Comparison of ENCODE assay signal across 8 cellular contexts in the genomic region with DNA sequence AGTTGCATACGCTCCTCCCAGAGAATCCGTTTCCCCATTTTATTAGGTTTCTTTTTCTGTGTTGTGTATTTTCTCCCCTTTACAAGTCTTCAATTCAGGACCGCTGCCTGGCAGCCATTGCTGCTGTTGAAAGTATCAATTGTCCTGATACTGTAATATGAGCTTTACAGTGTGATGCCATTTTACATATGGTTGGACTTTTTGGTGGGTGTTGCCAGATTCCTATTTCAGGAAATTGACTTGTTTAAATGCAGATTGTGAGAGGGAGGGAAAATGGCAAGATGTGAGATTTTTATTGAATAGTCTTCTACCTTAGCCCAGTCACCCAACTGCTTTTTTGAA. TPM values are rescaled to one million over a fixed set of nuclear protein-coding genes. Genes with fewer than 3 reads are reported as not detected.
DNase-seq lines count a peak whose midpoint lies in the region; ATAC-seq, FAIRE-seq and TF ChIP-seq lines count a peak whose summit lies in the region.

No MANE protein-coding gene starts in this region.

- H3K4me2 ChIP-seq in A549 (peak overlapping the region; percentile 91), GM23338 (peak overlapping the region; percentile 88), fibroblast of lung (ENCODE audit: extremely low read depth, insufficient read depth, low read length) (peak overlapping the region; percentile 96)

- peaks cover 19% of the 10 kb centered on the region for H3K27me3 Mint-ChIP-seq in GM23338 (ENCODE audit: insufficient read depth, low read depth, poor library complexity)

- H3K4me1 ChIP-seq in A549 (peaks cover 51% of the 10 kb centered on the region), GM23338 (ENCODE audit: insufficient read depth) (peaks cover 41% of the 10 kb centered on the region), fibroblast of lung (ENCODE audit: control insufficient read depth, extremely low read depth, insufficient read depth, low read length) (peaks cover 10% of the 10 kb centered on the region), psoas muscle (peaks cover 41% of the 10 kb centered on the region)

- H3K36me3 ChIP-seq in GM23338 (ENCODE audit: insufficient read depth), result no peaks in the 10 kb centered on the region
- H3K36me3 ChIP-seq in fibroblast of lung (ENCODE audit: control insufficient read depth, insufficient read depth, low read length), result no peaks in the 10 kb centered on the region
- peaks cover 0 to 4% of the 10 kb centered on the region in 2 donors for H3K36me3 ChIP-seq in psoas muscle (ENCODE audit: insufficient read depth in 1 of 2, low read depth in 1 of 2)

- H3K79me2 ChIP-seq in GM23338 (replicated peaks; ENCODE audit: insufficient read depth) (peaks cover 77% of the 10 kb centered on the region), fibroblast of lung (ENCODE audit: control insufficient read depth, insufficient read depth, low read length) (peaks cover 78% of the 10 kb centered on the region)

- H3K27ac Mint-ChIP-seq in GM23338, result peak overlapping the region; percentile 98

- peaks cover 41% of the 10 kb centered on the region for H3K4me1 Mint-ChIP-seq in GM23338

- H3K9me3 ChIP-seq in A549 (no peaks in the 10 kb centered on the region), fibroblast of lung (ENCODE audit: control insufficient read depth, insufficient read depth, low read depth, low read length) (no peaks in the 10 kb centered on the region), psoas muscle (no peaks in the 10 kb centered on the region)

- TF ChIP-seq CTCF in A549 (IDR thresholded peaks at IDR 0.05) (no peak), GM23338 (conservative IDR thresholded peaks at IDR 0.05; ENCODE audit: low read depth in 2 of 2) (no peak), fibroblast of lung (conservative IDR thresholded peaks at IDR 0.05 in 1 of 2, IDR thresholded peaks at IDR 0.05 in 1 of 2; ENCODE audit: low read depth in 1 of 2, low read length in 2 of 2) (no peak), psoas muscle (IDR thresholded peaks at IDR 0.05) (no peak)

- CTCF ChIA-PET in A549 (lab: Yijun Ruan, JAX), result interaction anchor here (1.7 to 1.8 kb wide), 2 partner anchors 35 to 195 kb away, joined by 4 to 5 read pairs; no protein-coding TSS in a partner anchor

- H4K20me1 ChIP-seq in GM23338 (replicated peaks; ENCODE audit: insufficient read depth) (peaks cover 46% of the 10 kb centered on the region), fibroblast of lung (ENCODE audit: control insufficient read depth, extremely low read depth, insufficient read depth, low read length) (peaks cover 7% of the 10 kb centered on the region)

- H3K36me3 Mint-ChIP-seq in GM23338 (ENCODE audit: low read depth), result peaks cover 50% of the 10 kb centered on the region

- intact Hi-C loops in psoas muscle (cut with DNase I), result loop anchor here (5.0 kb wide), 2 partner anchors 37 to 197 kb away; no protein-coding TSS in a partner anchor

- TF ChIP-seq POLR2A in A549 (IDR thresholded peaks at IDR 0.05; ENCODE audit: low read length), result no peak

- H3K4me3 Mint-ChIP-seq in GM23338, result peak overlapping the region; percentile 99

- no peak for TF ChIP-seq EP300 in A549 (IDR thresholded peaks at IDR 0.05)

- H3K4me3 ChIP-seq in A549 (peak overlapping the region; percentile 79), GM23338 (peak overlapping the region; percentile 92), fibroblast of lung (replicated peaks in 1 of 4; ENCODE audit: control extremely low read depth in 1 of 4, insufficient read depth in 1 of 4, low read depth in 3 of 4, low read length in 4 of 4) (peak overlapping the region; percentile 65 to 99 (median 79)), psoas muscle (peak overlapping the region; percentile 81)

- ATAC-seq in A549, result no peak
- no peak for ATAC-seq in GM23338
- ATAC-seq in psoas muscle, result no peak
- no peak for ATAC-seq in HG02678 (IDR thresholded peaks at IDR 0.05; ENCODE audit: unreplicated experiment)
- no peak for ATAC-seq in HG03520 (IDR thresholded peaks at IDR 0.05; ENCODE audit: unreplicated experiment)

- 0% methylated on average over 3 of the region's 3 CpGs for WGBS in A549 (ENCODE audit: missing lambda C conversion rate)
- WGBS in psoas muscle, 3 donors, result 4% methylated on average over 3 of the region's 3 CpGs

- H3K9ac ChIP-seq in fibroblast of lung (ENCODE audit: insufficient read depth, low read length), result peak overlapping the region; percentile 87

- no peak overlapping the region for H2AFZ ChIP-seq in GM23338
- no peak overlapping the region for H2AFZ ChIP-seq in fibroblast of lung (ENCODE audit: low read length)

- H3K9me3 Mint-ChIP-seq in GM23338, result 0 out of 3 replicates have a peak, but pooled peaks cover 2% of the 10 kb centered on the region

- POLR2A ChIA-PET in A549 (lab: Yijun Ruan, JAX), result no interaction called here

- FAIRE-seq in A549 (lab: Jason Lieb, UNC), result no peak

- no peak for TF ChIP-seq RAD21 in A549 (conservative IDR thresholded peaks at IDR 0.05 in 1 of 2, IDR thresholded peaks at IDR 0.05 in 1 of 2)

- no peaks in the 10 kb centered on the region for H3F3A ChIP-seq in GM23338 (replicated peaks; ENCODE audit: low read depth)

- DNase-seq in A549 (ENCODE audit: low read depth in 1 of 2, low spot score in 1 of 2) (peak in 1 of 2 experiments; percentile 46), GM23338 (ENCODE audit: low spot score) (peak; percentile 55), SW480 (ENCODE audit: low spot score) (peak; percentile 57), fibroblast of lung (ENCODE audit: low read depth in 2 of 2) (peak; percentile 43 to 63), psoas muscle (no peak), mesenteric fat pad (ENCODE audit: low spot score) (no peak)

- H3K27ac ChIP-seq in A549, result peak overlapping the region; percentile 96 to 97
- H3K27ac ChIP-seq in GM23338 (ENCODE audit: low read depth), result peak overlapping the region; percentile 93
- H3K27ac ChIP-seq in fibroblast of lung (ENCODE audit: insufficient read depth, low read length), result peak overlapping the region; percentile 86
- peak overlapping the region; percentile 89 for H3K27ac ChIP-seq in psoas muscle

- no peaks in the 10 kb centered on the region for H3K9me2 ChIP-seq in GM23338 (ENCODE audit: insufficient read depth)

- no peaks in the 10 kb centered on the region for H3K27me3 ChIP-seq in GM23338 (ENCODE audit: insufficient read depth)
- no peaks in the 10 kb centered on the region for H3K27me3 ChIP-seq in fibroblast of lung (ENCODE audit: control insufficient read depth, insufficient read depth, low read length)
- H3K27me3 ChIP-seq in psoas muscle (ENCODE audit: insufficient read depth in 3 of 3, low read length in 2 of 3), result no peaks in the 10 kb centered on the region

TF ChIP-seq in A549, 52 proteins besides CTCF, POLR2A, EP300 and RAD21 (continues in another document):
- no peak for TF ChIP-seq HOXB13 (CRISPR knock-in tag; IDR thresholded peaks at IDR 0.05; ENCODE audit: low read depth)
- TF ChIP-seq CBX2 (IDR thresholded peaks at IDR 0.05; ENCODE audit: borderline replicate concordance, low read depth), result no peak
- TF ChIP-seq NPAS2 (CRISPR knock-in tag; IDR thresholded peaks at IDR 0.05; ENCODE audit: borderline replicate concordance), result no peak
- TF ChIP-seq CBX8 (IDR thresholded peaks at IDR 0.05), result no peak

TF ChIP-seq in GM23338, 12 proteins besides CTCF, POLR2A, EP300 and RAD21 (continues in another document):
- TF ChIP-seq NANOG (IDR thresholded peaks at IDR 0.05; ENCODE audit: borderline replicate concordance) (no peak), STAT1 (IDR thresholded peaks at IDR 0.05; ENCODE audit: unreplicated experiment) (no peak), ZNF331 (CRISPR knock-in tag; IDR thresholded peaks at IDR 0.05; ENCODE audit: low read depth) (no peak)
- TF ChIP-seq, protein P1, sequence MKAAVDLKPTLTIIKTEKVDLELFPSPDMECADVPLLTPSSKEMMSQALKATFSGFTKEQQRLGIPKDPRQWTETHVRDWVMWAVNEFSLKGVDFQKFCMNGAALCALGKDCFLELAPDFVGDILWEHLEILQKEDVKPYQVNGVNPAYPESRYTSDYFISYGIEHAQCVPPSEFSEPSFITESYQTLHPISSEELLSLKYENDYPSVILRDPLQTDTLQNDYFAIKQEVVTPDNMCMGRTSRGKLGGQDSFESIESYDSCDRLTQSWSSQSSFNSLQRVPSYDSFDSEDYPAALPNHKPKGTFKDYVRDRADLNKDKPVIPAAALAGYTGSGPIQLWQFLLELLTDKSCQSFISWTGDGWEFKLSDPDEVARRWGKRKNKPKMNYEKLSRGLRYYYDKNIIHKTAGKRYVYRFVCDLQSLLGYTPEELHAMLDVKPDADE (IDR thresholded peaks at IDR 0.05), result no peak

RNA-seq across cellular contexts. Expression of a gene that starts 1.2 kb away (rescaled TPM):
- polyA plus RNA-seq in A549 (2011; rRNA removed) (39.3 and 45.9 TPM in 2 replicates), A549 (2017; fragmentation: RNase III; extraction: RNeasy Plus Mini Kit Qiagen cat#74134 plus additional on column Dnase treatment) (40.3 to 44.6 TPM (median 43.8 TPM) in 3 replicates), GM23338 (2016; fragmentation: Nextera tagmentation; extraction: Ambion mirVana) (36.1 and 36.8 TPM in 2 replicates), fibroblast of lung (32.0 and 33.7 TPM in 2 replicates), psoas muscle (10 to 100 TPM in 2 of 3 donors, 1 to 10 TPM in 1; 9.7 to 32.9 (median 18.6) TPM)
- 22.6 and 24.5 TPM in 2 replicates for polyA plus RNA-seq in A549 (2012; cell fraction: cytosol; rRNA removed)
- 28.4 and 38.2 TPM in 2 replicates for polyA plus RNA-seq in A549 (2012; cell fraction: nucleus; rRNA removed)
- polyA minus RNA-seq in A549 (2011; rRNA and poly(A)+ RNA removed), result 35.8 and 40.1 TPM in 2 replicates
- total RNA-seq in GM23338 (2014; rRNA removed; shearing (Covaris generic)), result 63.4 and 72.0 TPM in 2 replicates
- total RNA-seq in fibroblast of lung (50.8 and 51.7 TPM in 2 replicates), psoas muscle (10 to 100 TPM; 12.6 to 20.5 (median 17.3) TPM), mesenteric fat pad (31.1 TPM)
- polyA plus RNA-seq in fibroblast of lung (2012), result 30.9 and 41.6 TPM in 2 replicates
- polyA minus RNA-seq in fibroblast of lung (ENCODE audit: low replicate concordance), result 4.7 and 25.1 TPM in 2 replicates

RNA-seq across cellular contexts. Expression of a gene that starts 43.7 kb away (rescaled TPM):
- 18.9 and 25.7 TPM in 2 replicates for polyA plus RNA-seq in A549 (2011; rRNA removed)
- polyA plus RNA-seq in A549 (2012; cell fraction: cytosol; rRNA removed), result 11.0 and 15.5 TPM in 2 replicates
- 27.5 and 30.4 TPM in 2 replicates for polyA plus RNA-seq in A549 (2012; cell fraction: nucleus; rRNA removed)
- polyA plus RNA-seq in A549 (2017; fragmentation: RNase III; extraction: RNeasy Plus Mini Kit Qiagen cat#74134 plus additional on column Dnase treatment), result 28.4 to 31.0 TPM (median 29.1 TPM) in 3 replicates
- 45.7 and 47.5 TPM in 2 replicates for polyA minus RNA-seq in A549 (2011; rRNA and poly(A)+ RNA removed)
- 21.8 and 21.9 TPM in 2 replicates for total RNA-seq in GM23338 (2014; rRNA removed; shearing (Covaris generic))
- polyA plus RNA-seq in GM23338 (2016; fragmentation: Nextera tagmentation; extraction: Ambion mirVana), result 4.4 and 5.2 TPM in 2 replicates
- 12.1 and 15.9 TPM in 2 replicates for total RNA-seq in fibroblast of lung
- 14.4 and 16.4 TPM in 2 replicates for polyA plus RNA-seq in fibroblast of lung
- 19.7 and 22.1 TPM in 2 replicates for polyA plus RNA-seq in fibroblast of lung (2012)
- 64.7 and 74.2 TPM in 2 replicates for polyA minus RNA-seq in fibroblast of lung (ENCODE audit: low replicate concordance)
- total RNA-seq in psoas muscle, result 10 to 100 TPM; 49.7 to 61.3 (median 50.7) TPM
- 10 to 100 TPM; 14.0 to 32.4 (median 19.2) TPM for polyA plus RNA-seq in psoas muscle
- total RNA-seq in mesenteric fat pad, result 43.5 TPM

Comparison
In these comparisons a context has a peak if more than half of its experiments do, and no peak if none do; other contexts are left out.
1. DNase-seq: peak in GM23338 (single experiment), SW480 (single experiment) and fibroblast of lung (2 of 2); none in psoas muscle (0 of 2) and mesenteric fat pad (single experiment).
2. Peak in every context shown above with its lines, with median percentiles within 50 percentile points of each other: H3K27ac ChIP-seq, H3K4me2 ChIP-seq and H3K4me3 ChIP-seq.